In the genomic region with DNA sequence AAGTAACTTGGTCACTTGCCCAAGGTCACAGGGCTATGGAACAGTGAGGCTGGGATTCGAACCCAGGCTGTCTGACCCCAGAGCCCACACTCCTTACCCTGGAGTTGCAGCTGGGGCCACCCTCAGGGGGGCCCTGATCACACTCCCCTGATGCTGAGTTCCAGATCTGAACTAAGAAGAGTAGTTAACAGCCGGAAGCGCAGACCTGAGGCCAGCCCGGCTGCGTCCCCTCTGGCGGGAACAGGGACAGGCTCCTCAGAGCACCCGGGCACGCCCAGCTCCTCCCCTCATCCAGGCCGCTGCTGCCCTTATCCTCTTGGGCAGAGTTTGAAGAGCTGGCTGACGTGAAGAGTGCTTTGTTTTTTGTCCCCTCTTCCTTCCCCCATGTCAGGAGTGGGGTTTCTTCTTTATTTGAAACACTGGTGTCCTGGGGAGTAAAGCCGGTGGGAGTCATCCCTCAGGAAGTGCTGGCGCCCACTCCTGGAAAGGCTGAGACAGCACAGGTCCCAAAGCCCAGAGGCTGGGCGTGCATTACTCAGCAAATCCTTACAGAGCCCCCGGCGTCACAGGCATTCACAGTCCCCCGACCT, we compare ENCODE assay signal across 1 cellular context.
TF ChIP-seq lines count a peak whose summit lies in the region.

No MANE protein-coding gene starts in this region.

TF ChIP-seq in HCT116, 20 proteins besides CTCF, POLR2A, EP300 and RAD21:
- TF ChIP-seq ZNF274 (IDR thresholded peaks at IDR 0.05; ENCODE audit: low read depth, low read length) = no peak
- no peak for TF ChIP-seq REST (IDR thresholded peaks at IDR 0.05; ENCODE audit: low read depth)
- TF ChIP-seq YY1 (IDR thresholded peaks at IDR 0.05; ENCODE audit: extremely low read depth, insufficient replicate concordance, low read depth, low read length) = peak; percentile 36
- TF ChIP-seq ZBTB33 (IDR thresholded peaks at IDR 0.05; ENCODE audit: extremely low read depth, insufficient replicate concordance, low read length) = no peak
- TF ChIP-seq POLR2AphosphoS5 (IDR thresholded peaks at IDR 0.05; ENCODE audit: low read depth, low read length) = peak; percentile 56; the same call in 1 of the 2 replicates
